In genomic region chr4:169621754-169622481, GRCh38 we compare ENCODE assay signal across 8 cellular contexts. TPM values are rescaled to one million over a fixed set of nuclear protein-coding genes. Genes with fewer than 3 reads are reported as not detected.
A peak's percentile ranks its signal among the peaks of the same experiment; 100 is the strongest.
DNase-seq lines count a peak whose midpoint lies in the region; ATAC-seq and TF ChIP-seq lines count a peak whose summit lies in the region.

No MANE protein-coding gene starts in this region.

- H4K20me1 ChIP-seq in PC-9 (ENCODE audit: insufficient read depth): no peaks in the 10 kb centered on the region

- ATAC-seq in GM21786 (IDR thresholded peaks at IDR 0.05; ENCODE audit: unreplicated experiment) (peak; percentile 9), GM19467 (IDR thresholded peaks at IDR 0.05; ENCODE audit: unreplicated experiment) (no peak), GM21360 (IDR thresholded peaks at IDR 0.05; ENCODE audit: unreplicated experiment) (no peak)
- ATAC-seq in central memory CD8-positive, alpha-beta T cell (replicated peaks; ENCODE audit: extremely low read depth, poor library complexity, severe bottlenecking): peak; percentile 34

- peaks cover 61% of the 10 kb centered on the region for H3K79me2 ChIP-seq in PC-9 (ENCODE audit: low read depth)

- TF ChIP-seq CTCF in PC-9 (conservative IDR thresholded peaks at IDR 0.05): no peak

- no peaks in the 10 kb centered on the region for H3K36me3 ChIP-seq in CD4-positive, alpha-beta memory T cell (ENCODE audit: insufficient read depth, low read length)
- H3K36me3 ChIP-seq in PC-9 (ENCODE audit: low read depth): no peaks in the 10 kb centered on the region
- no peaks in the 10 kb centered on the region for H3K36me3 ChIP-seq in muscle layer of duodenum (ENCODE audit: control insufficient read depth in 1 of 2, insufficient read depth in 2 of 2, low read length in 2 of 2)

- intact Hi-C loops in CD4-positive, alpha-beta memory T cell (cut with micrococcal nuclease): loop anchor here (1.0 to 2.0 kb wide), 3 partner anchors 15 to 1141 kb away; partner anchors contain the start of gene DDX60L
- intact Hi-C loops in PC-9 (cut with micrococcal nuclease; ENCODE audit: unreplicated experiment): no loop called here

- H3K36me3 Mint-ChIP-seq in CD4-positive, alpha-beta memory T cell: peaks cover 0 to 13% of the 10 kb centered on the region in 2 donors
- peaks cover 26% of the 10 kb centered on the region for H3K36me3 Mint-ChIP-seq in central memory CD8-positive, alpha-beta T cell (ENCODE audit: insufficient read depth)

- peak overlapping the region; percentile 96 for H3K4me2 ChIP-seq in PC-9

- no peaks in the 10 kb centered on the region for H3K9me3 Mint-ChIP-seq in CD4-positive, alpha-beta memory T cell
- H3K9me3 Mint-ChIP-seq in central memory CD8-positive, alpha-beta T cell: no peaks in the 10 kb centered on the region

- POLR2A ChIA-PET in CD4-positive, alpha-beta memory T cell (lab: Charles Lee; ENCODE audit: partially characterized antibody): interaction anchor here (1.0 to 3.4 kb wide), 2 partner anchors 10 to 35 kb away, joined by 3 to 29 read pairs; partner anchors contain the start of gene NEK1
- POLR2A ChIA-PET in PC-9 (lab: Charles Lee; ENCODE audit: unreplicated experiment): no interaction called here

- H3K27ac ChIP-seq in CD4-positive, alpha-beta memory T cell (ENCODE audit: low read depth, low read length): peak overlapping the region; percentile 46
- H3K27ac ChIP-seq in PC-9 (peak overlapping the region; percentile 85), muscle layer of duodenum (ENCODE audit: low read length) (peak overlapping the region; percentile 53)

- H3K4me1 ChIP-seq in CD4-positive, alpha-beta memory T cell (ENCODE audit: insufficient read depth, low read length): peaks cover 38% of the 10 kb centered on the region
- peaks cover 18% of the 10 kb centered on the region for H3K4me1 ChIP-seq in PC-9 (replicated peaks; ENCODE audit: insufficient read depth)
- H3K4me1 ChIP-seq in muscle layer of duodenum (ENCODE audit: control insufficient read depth in 1 of 2, insufficient read depth in 2 of 2, low read length in 2 of 2): peaks cover 7 to 14% of the 10 kb centered on the region in 2 donors

- peaks cover 5% of the 10 kb centered on the region; the same call in 1 of the 2 replicates for H3F3A ChIP-seq in PC-9 (ENCODE audit: insufficient read depth, low read depth)

- CTCF ChIA-PET in CD4-positive, alpha-beta memory T cell (lab: Charles Lee; ENCODE audit: partially characterized antibody): interaction anchor here (2.3 kb wide), 1 partner anchor 10 kb away, joined by 12 read pairs; the partner anchor contains the start of gene NEK1
- CTCF ChIA-PET in PC-9 (lab: Charles Lee): no interaction called here

- H3K27me3 ChIP-seq in CD4-positive, alpha-beta memory T cell (ENCODE audit: insufficient read depth, low read length): no peaks in the 10 kb centered on the region
- H3K27me3 ChIP-seq in PC-9 (ENCODE audit: insufficient read depth, low read depth) (no peaks in the 10 kb centered on the region), muscle layer of duodenum (ENCODE audit: low read depth, low read length) (no peaks in the 10 kb centered on the region)

- peaks cover 44 to 86% (median 64%) of the 10 kb centered on the region in 4 donors for H3K4me1 Mint-ChIP-seq in CD4-positive, alpha-beta memory T cell
- H3K4me1 Mint-ChIP-seq in central memory CD8-positive, alpha-beta T cell: peaks cover 63% of the 10 kb centered on the region

- DNase-seq in CD4-positive, alpha-beta memory T cell: peak; percentile 71 to 82 (median 78)
- peak in 1 of 2 experiments; percentile 38 for DNase-seq in PC-9
- peak in 1 of 2 donors; percentile 53 for DNase-seq in central memory CD8-positive, alpha-beta T cell (ENCODE audit: low spot score in 2 of 2)
- DNase-seq in NCI-H524 treated with DMSO at 0.1 percent for 48 hours (lab: John Stamatoyannopoulos, UW): no peak

- no peaks in the 10 kb centered on the region for H3K9me3 ChIP-seq in CD4-positive, alpha-beta memory T cell (ENCODE audit: control insufficient read depth in 1 of 2, low read length in 2 of 2)
- no peaks in the 10 kb centered on the region for H3K9me3 ChIP-seq in PC-9 (ENCODE audit: insufficient read depth, low read depth)
- no peaks in the 10 kb centered on the region for H3K9me3 ChIP-seq in muscle layer of duodenum (ENCODE audit: control insufficient read depth in 1 of 2, low read length in 2 of 2)

- peak overlapping the region; percentile 70 to 97 (median 84) for H3K4me3 Mint-ChIP-seq in CD4-positive, alpha-beta memory T cell
- peak overlapping the region; percentile 91 for H3K4me3 Mint-ChIP-seq in central memory CD8-positive, alpha-beta T cell

- peak overlapping the region; percentile 86 to 99 (median 94) for H3K27ac Mint-ChIP-seq in CD4-positive, alpha-beta memory T cell
- peak overlapping the region; percentile 96 for H3K27ac Mint-ChIP-seq in central memory CD8-positive, alpha-beta T cell (ENCODE audit: low read depth)

- peak overlapping the region in 1 of 2 donors; percentile 28 for H3K4me3 ChIP-seq in CD4-positive, alpha-beta memory T cell (ENCODE audit: low read length in 2 of 2)
- H3K4me3 ChIP-seq in PC-9 (peak overlapping the region; percentile 72), muscle layer of duodenum (ENCODE audit: low read depth in 1 of 2, low read length in 2 of 2) (peak overlapping the region; percentile 49 to 97)

- no peak overlapping the region for H2AFZ ChIP-seq in PC-9

- H3K27me3 Mint-ChIP-seq in CD4-positive, alpha-beta memory T cell: no peaks in the 10 kb centered on the region
- H3K27me3 Mint-ChIP-seq in central memory CD8-positive, alpha-beta T cell: no peaks in the 10 kb centered on the region

- BruUV-seq in PC-9 (replicated peaks; lab: Mats Ljungman, UMichigan): no TSS peak

- no peaks in the 10 kb centered on the region for H3K9me2 ChIP-seq in PC-9 (ENCODE audit: insufficient read depth)

RNA-seq across cellular contexts. Expression of gene CLCN3, which starts 1.5 kb away (rescaled TPM):
- total RNA-seq in CD4-positive, alpha-beta memory T cell: 10 to 100 TPM; 37.5 to 37.7 TPM
- 10 to 100 TPM in 1 of 2 donors, 1 to 10 TPM in 1; 6.2 to 13.9 TPM for polyA plus RNA-seq in CD4-positive, alpha-beta memory T cell
- total RNA-seq in PC-9 (2021): 38.8 and 51.6 TPM in 2 replicates

RNA-seq across cellular contexts. Expression of gene NEK1, which starts 9.5 kb away (rescaled TPM):
- 10 to 100 TPM; 18.8 to 24.1 TPM for total RNA-seq in CD4-positive, alpha-beta memory T cell
- 1 to 10 TPM; 6.1 to 8.9 TPM for polyA plus RNA-seq in CD4-positive, alpha-beta memory T cell
- total RNA-seq in PC-9 (2021): 12.2 and 18.6 TPM in 2 replicates

Comparison
In these comparisons a context has a peak if more than half of its experiments do, and no peak if none do; other contexts are left out.
1. ATAC-seq: peak in GM21786 (single experiment) and central memory CD8-positive, alpha-beta T cell (single experiment); none in GM19467 (single experiment) and GM21360 (single experiment).
2. Peak in every context shown above with its lines, with median percentiles within 50 percentile points of each other: H3K27ac ChIP-seq.